In genomic region chr1:232621050-232621449, GRCh38 we compare ENCODE assay signal across 13 cellular contexts. TPM values are rescaled to one million over a fixed set of nuclear protein-coding genes. Genes with fewer than 3 reads are reported as not detected.
A peak's percentile ranks its signal among the peaks of the same experiment; 100 is the strongest.
DNase-seq lines count a peak whose midpoint lies in the region; ATAC-seq and TF ChIP-seq lines count a peak whose summit lies in the region.
"Had no signal": no experiment of that assay in that cellular context is flagged by ENCODE, and none has a peak within 500 bp of the region (broad histone marks: within the 10 kb centered on the region; RNA-seq: fewer than 3 reads in every experiment).

No MANE protein-coding gene starts in this region.

- intact Hi-C loops in gastrocnemius medialis (cut with DNase I; ENCODE audit: low total_unique reads): loop anchor here (5.0 to 10.0 kb wide), 3 partner anchors 144 to 306 kb away; no protein-coding TSS in a partner anchor
- intact Hi-C loops in posterior vena cava (cut with DNase I): loop anchor here in 1 of 2 donors (10.0 kb wide), 1 partner anchor 756 kb away; no protein-coding TSS in a partner anchor

- H3K4me1 ChIP-seq in HUES6 (ENCODE audit: control insufficient read depth, insufficient read depth, low read length) (peaks cover 71% of the 10 kb centered on the region), right atrium auricular region (peaks cover 0 to 68% of the 10 kb centered on the region in 2 donors), gastrocnemius medialis (peaks cover 7 to 14% of the 10 kb centered on the region in 2 donors)

- in situ Hi-C loops in gastrocnemius medialis (cut with MboI; ENCODE audit: low sequenced_read_pairs in 4 of 4): loop anchor here in 3 of 4 donors (10.0 to 25.0 kb wide), 2 partner anchors 746 to 759 kb away; no protein-coding TSS in a partner anchor

- no peak for TF ChIP-seq CTCF in right atrium auricular region (IDR thresholded peaks at IDR 0.05)
- no peak for TF ChIP-seq CTCF in gastrocnemius medialis (IDR thresholded peaks at IDR 0.05 in 4 of 5, conservative IDR thresholded peaks at IDR 0.05 in 1 of 5)

- H3K9ac ChIP-seq in HUES6 (ENCODE audit: low read length): peak overlapping the region; percentile 29

- H3K4me3 ChIP-seq in HUES6 (ENCODE audit: low read depth, low read length): peak overlapping the region; percentile 37; the same call in 1 of the 2 replicates
- H3K4me3 ChIP-seq in right atrium auricular region: no peak overlapping the region
- no peak overlapping the region for H3K4me3 ChIP-seq in gastrocnemius medialis

- H3K9me3 ChIP-seq in HUES6 (ENCODE audit: control insufficient read depth, insufficient read depth, low read depth, low read length) (no peaks in the 10 kb centered on the region), right atrium auricular region (no peaks in the 10 kb centered on the region), gastrocnemius medialis (no peaks in the 10 kb centered on the region)

- H3K36me3 ChIP-seq in HUES6 (ENCODE audit: control insufficient read depth, insufficient read depth, low read length): no peaks in the 10 kb centered on the region
- no peaks in the 10 kb centered on the region for H3K36me3 ChIP-seq in right atrium auricular region
- H3K36me3 ChIP-seq in gastrocnemius medialis: no peaks in the 10 kb centered on the region

- DNase-seq in SKM-1 treated with dmso at 0.1 percent for 144 hours (lab: John Stamatoyannopoulos, UW; ENCODE audit: unreplicated experiment) (peak; percentile 69), right atrium auricular region (ENCODE audit: low spot score) (no peak), gastrocnemius medialis (no peak), posterior vena cava (ENCODE audit: low spot score) (no peak), NCI-H1105 treated with DMSO at 0.1 percent for 48 hours (lab: John Stamatoyannopoulos, UW) (no peak)
- DNase-seq: activated CD4-positive, alpha-beta T cell treated with anti-CD3 and anti-CD28 coated beads for 48 hours; activated T-cell treated with anti-CD3 and anti-CD28 coated beads, Interleukin-2, amount 50 U/mL, for 48 hours; CD4-positive, alpha-beta T cell; retina had no signal

- H3K27me3 ChIP-seq in HUES6 (ENCODE audit: control insufficient read depth, insufficient read depth, low read length) (no peaks in the 10 kb centered on the region), right atrium auricular region (no peaks in the 10 kb centered on the region), gastrocnemius medialis (no peaks in the 10 kb centered on the region)

- H3K27ac ChIP-seq in HUES6 (ENCODE audit: low read depth, low read length) (peak overlapping the region; percentile 69; the same call in 1 of the 2 replicates), right atrium auricular region (peak overlapping the region; percentile 77 to 86), gastrocnemius medialis (peak overlapping the region in 3 of 4 donors; percentile 51 to 66 (median 61))

- ATAC-seq in gastrocnemius medialis: no peak
- no peak for ATAC-seq in HG02798 (IDR thresholded peaks at IDR 0.05; ENCODE audit: poor library complexity, unreplicated experiment)
- ATAC-seq in GM21515 (IDR thresholded peaks at IDR 0.05; ENCODE audit: unreplicated experiment): no peak
- ATAC-seq: HepG2 had no signal

- TF ChIP-seq POLR2A in gastrocnemius medialis (IDR thresholded peaks at IDR 0.05): no peak

RNA-seq across cellular contexts. Expression of gene SIPA1L2, which starts 8.9 kb away (rescaled TPM):
- total RNA-seq in right atrium auricular region (100 to 1,000 TPM in 1 of 2 donors, 10 to 100 TPM in 1; 57.1 to 100 TPM), gastrocnemius medialis (10 to 100 TPM in 1 of 4 donors, 1 to 10 TPM in 3; 3.1 to 22.7 (median 3.9) TPM), posterior vena cava (10 to 100 TPM; 14.1 to 14.9 TPM)
- total RNA-seq: HepG2 had no signal
